Comparison of ENCODE assay signal across 17 cellular contexts in the genomic region with DNA sequence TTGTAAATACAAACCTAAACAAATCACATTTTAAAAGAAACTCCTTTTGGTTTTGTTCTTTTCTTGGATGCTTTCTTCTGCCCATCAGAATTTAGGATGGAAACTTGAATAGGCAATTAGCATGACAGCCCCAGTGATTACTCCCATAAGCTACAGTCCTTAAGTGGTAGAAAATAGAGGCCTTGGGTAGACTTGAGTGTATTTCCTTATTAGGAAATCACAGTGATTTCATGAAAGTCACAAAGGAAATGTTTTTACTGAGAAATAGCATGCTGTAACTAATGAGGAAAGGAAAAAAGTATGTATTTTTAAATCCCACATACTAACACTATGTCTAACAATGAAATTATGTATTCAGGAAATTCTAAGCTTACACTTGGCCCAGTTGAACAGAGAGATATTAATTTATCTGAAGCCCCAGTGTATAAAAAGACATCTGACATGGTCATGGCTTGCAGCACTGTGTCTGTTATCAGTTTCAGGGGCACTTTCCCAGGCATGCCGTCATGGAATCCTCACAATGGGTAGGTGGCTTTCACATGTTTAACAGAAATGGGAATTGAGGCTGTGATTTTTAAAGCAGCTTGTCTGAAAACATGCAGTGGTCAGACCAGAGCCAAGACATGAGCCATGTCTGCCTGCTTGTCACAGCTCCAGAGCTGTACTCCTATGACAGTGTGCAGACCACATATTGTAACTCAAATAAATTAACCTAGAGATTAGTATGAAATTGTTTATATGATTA.
DNase-seq lines count a peak whose midpoint lies in the region; ATAC-seq and TF ChIP-seq lines count a peak whose summit lies in the region.
"Had no signal": no experiment of that assay in that cellular context is flagged by ENCODE, and none has a peak within 500 bp of the region (broad histone marks: within the 10 kb centered on the region; RNA-seq: fewer than 3 reads in every experiment).

No MANE protein-coding gene starts in this region.

- no peak for DNase-seq in activated naive CD8-positive, alpha-beta T cell treated with anti-CD3 and anti-CD28 coated beads, Interleukin-2, amount 50 U/mL, for 24 hours
- no peak for DNase-seq in activated naive CD8-positive, alpha-beta T cell treated with anti-CD3 and anti-CD28 coated beads for 36 hours
- DNase-seq in choroid plexus epithelial cell (ENCODE audit: low read depth), result peak; percentile 27
- peak; percentile 44 to 85 for DNase-seq in lung microvascular endothelial cell (ENCODE audit: low read depth in 2 of 2)
- no peak for DNase-seq in transverse colon
- no peak for DNase-seq in CD8-positive, alpha-beta T cell
- no peak for DNase-seq in mesendoderm
- DNase-seq in substantia nigra (lab: John Stamatoyannopoulos, UW), result no peak
- DNase-seq: activated CD4-positive, alpha-beta memory T cell treated with anti-CD3 and anti-CD28 coated beads for 36 hours; amygdala; effector CD8-positive, alpha-beta T cell; KG1; midbrain; NCI-H1105 treated with DMSO at 0.1 percent for 48 hours; occipital lobe had no signal

- no peak overlapping the region for H2BK15ac ChIP-seq in mesendoderm (replicated peaks; ENCODE audit: low read depth)

- H3K9me3 ChIP-seq in transverse colon, result no peaks in the 10 kb centered on the region
- no peaks in the 10 kb centered on the region for H3K9me3 ChIP-seq in CD8-positive, alpha-beta T cell (ENCODE audit: low read length)
- H3K9me3 ChIP-seq: A549 had no signal

- TF ChIP-seq EP300 in transverse colon (IDR thresholded peaks at IDR 0.05; ENCODE audit: low read depth), result no peak

- intact Hi-C loops in transverse colon (cut with DNase I; ENCODE audit: low total_unique reads), result no loop called here
- intact Hi-C loops in CD8-positive, alpha-beta T cell (cut with DNase I, micrococcal nuclease), result no loop called here

- H3K4me1 Mint-ChIP-seq in activated naive CD8-positive, alpha-beta T cell treated with anti-CD3 and anti-CD28 coated beads, Interleukin-2, amount 50 U/mL, for 24 hours, result peaks cover 27% of the 10 kb centered on the region
- peaks cover 20% of the 10 kb centered on the region for H3K4me1 Mint-ChIP-seq in activated naive CD8-positive, alpha-beta T cell treated with anti-CD3 and anti-CD28 coated beads for 36 hours
- peaks cover 21% of the 10 kb centered on the region for H3K4me1 Mint-ChIP-seq in CD8-positive, alpha-beta T cell (ENCODE audit: low read depth)

- ATAC-seq in activated naive CD8-positive, alpha-beta T cell treated with anti-CD3 and anti-CD28 coated beads, Interleukin-2, amount 50 U/mL, for 24 hours, result peak; percentile 66
- ATAC-seq in CD8-positive, alpha-beta T cell, result no peak
- ATAC-seq: A549, GM12878 had no signal

- H3K9me3 Mint-ChIP-seq in activated naive CD8-positive, alpha-beta T cell treated with anti-CD3 and anti-CD28 coated beads, Interleukin-2, amount 50 U/mL, for 24 hours, result no peaks in the 10 kb centered on the region
- peaks cover 3% of the 10 kb centered on the region for H3K9me3 Mint-ChIP-seq in activated naive CD8-positive, alpha-beta T cell treated with anti-CD3 and anti-CD28 coated beads for 36 hours
- H3K9me3 Mint-ChIP-seq in CD8-positive, alpha-beta T cell, result no peaks in the 10 kb centered on the region
- H3K9me3 Mint-ChIP-seq: activated CD4-positive, alpha-beta memory T cell treated with anti-CD3 and anti-CD28 coated beads for 36 hours had no signal

- no peak overlapping the region for H3K9ac ChIP-seq in mesendoderm (ENCODE audit: low read length)

- in situ Hi-C loops in transverse colon (cut with MboI; ENCODE audit: low pct_ligation_motif_present in 1 of 4, low pct_unique_long_range_greater_than_20kb in 1 of 4, low sequenced_read_pairs in 3 of 4), result no loop called here

- CTCF ChIA-PET in CD8-positive, alpha-beta T cell (lab: Charles Lee), result interaction anchor here (1.0 kb wide), 1 partner anchor 370 kb away, joined by 4 read pairs; no protein-coding TSS in a partner anchor

- H3K27me3 ChIP-seq in transverse colon (no peaks in the 10 kb centered on the region), mesendoderm (ENCODE audit: insufficient read depth, low read length, poor library complexity) (no peaks in the 10 kb centered on the region)
- no peaks in the 10 kb centered on the region for H3K27me3 ChIP-seq in CD8-positive, alpha-beta T cell (ENCODE audit: insufficient read depth, low read length)

- H4K5ac ChIP-seq in mesendoderm (ENCODE audit: low read length), result no peak overlapping the region

- no peak for TF ChIP-seq CTCF in choroid plexus epithelial cell (conservative IDR thresholded peaks at IDR 0.05; ENCODE audit: low read depth, low read length)
- no peak for TF ChIP-seq CTCF in transverse colon (IDR thresholded peaks at IDR 0.05)
- no peak for TF ChIP-seq CTCF in CD8-positive, alpha-beta T cell (IDR thresholded peaks at IDR 0.05)

- H3K4me3 ChIP-seq in choroid plexus epithelial cell (ENCODE audit: low read depth, low read length) (no peak overlapping the region), transverse colon (no peak overlapping the region), mesendoderm (ENCODE audit: low read length) (no peak overlapping the region)
- no peak overlapping the region for H3K4me3 ChIP-seq in CD8-positive, alpha-beta T cell (ENCODE audit: low read depth, low read length)
- H3K4me3 ChIP-seq: A549, GM12878 had no signal

- H3K27ac Mint-ChIP-seq in activated naive CD8-positive, alpha-beta T cell treated with anti-CD3 and anti-CD28 coated beads, Interleukin-2, amount 50 U/mL, for 24 hours, result peak overlapping the region; percentile 59
- no peak overlapping the region for H3K27ac Mint-ChIP-seq in activated naive CD8-positive, alpha-beta T cell treated with anti-CD3 and anti-CD28 coated beads for 36 hours
- no peak overlapping the region for H3K27ac Mint-ChIP-seq in CD8-positive, alpha-beta T cell
- H3K27ac Mint-ChIP-seq: activated CD4-positive, alpha-beta memory T cell treated with anti-CD3 and anti-CD28 coated beads for 36 hours had no signal

- no peak for TF ChIP-seq POLR2A in transverse colon (IDR thresholded peaks at IDR 0.05)

- POLR2A ChIA-PET in CD8-positive, alpha-beta T cell (lab: Charles Lee), result no interaction called here

- 50 to 59% methylated on average over 1 of the region's 1 CpG for WGBS in transverse colon (ENCODE audit: low coverage in 1 of 2), 2 donors
- no CpG with 5 or more reads among the region's 1 CpG for WGBS in mesendoderm (ENCODE audit: extremely low coverage, insufficient coverage, low lambda C conversion rate)

- H3K18ac ChIP-seq in mesendoderm (ENCODE audit: low read length), result no peak overlapping the region

- H3K4me2 ChIP-seq in mesendoderm (ENCODE audit: low read length), result no peak overlapping the region
- H3K4me2 ChIP-seq: A549 had no signal

- H2BK120ac ChIP-seq in mesendoderm (ENCODE audit: low read depth, low read length), result no peak overlapping the region

- H3K23ac ChIP-seq in mesendoderm (ENCODE audit: low read length), result no peak overlapping the region

- H2BK5ac ChIP-seq in mesendoderm (ENCODE audit: low read length), result no peak overlapping the region

- H3K79me2 ChIP-seq in mesendoderm (ENCODE audit: control insufficient read depth, insufficient read depth, low read length), result no peaks in the 10 kb centered on the region

- H3K27me3 Mint-ChIP-seq in activated naive CD8-positive, alpha-beta T cell treated with anti-CD3 and anti-CD28 coated beads, Interleukin-2, amount 50 U/mL, for 24 hours, result peaks cover 2% of the 10 kb centered on the region
- H3K27me3 Mint-ChIP-seq in activated naive CD8-positive, alpha-beta T cell treated with anti-CD3 and anti-CD28 coated beads for 36 hours, result no peaks in the 10 kb centered on the region
- H3K27me3 Mint-ChIP-seq in CD8-positive, alpha-beta T cell (ENCODE audit: low read depth), result no peaks in the 10 kb centered on the region
- H3K27me3 Mint-ChIP-seq: activated CD4-positive, alpha-beta memory T cell treated with anti-CD3 and anti-CD28 coated beads for 36 hours had no signal

- no peaks in the 10 kb centered on the region for H3K36me3 ChIP-seq in transverse colon
- no peaks in the 10 kb centered on the region for H3K36me3 ChIP-seq in CD8-positive, alpha-beta T cell (ENCODE audit: insufficient read depth, low read length)
- no peaks in the 10 kb centered on the region for H3K36me3 ChIP-seq in mesendoderm (ENCODE audit: control insufficient read depth, insufficient read depth, low read length)

- H4K8ac ChIP-seq in mesendoderm (ENCODE audit: low read depth, low read length), result no peak overlapping the region

- H3K36me3 Mint-ChIP-seq in activated naive CD8-positive, alpha-beta T cell treated with anti-CD3 and anti-CD28 coated beads, Interleukin-2, amount 50 U/mL, for 24 hours (ENCODE audit: low read depth), result peaks cover 2% of the 10 kb centered on the region
- peaks cover 3% of the 10 kb centered on the region for H3K36me3 Mint-ChIP-seq in activated naive CD8-positive, alpha-beta T cell treated with anti-CD3 and anti-CD28 coated beads for 36 hours
- H3K36me3 Mint-ChIP-seq in CD8-positive, alpha-beta T cell, result no peaks in the 10 kb centered on the region
- H3K36me3 Mint-ChIP-seq: activated CD4-positive, alpha-beta memory T cell treated with anti-CD3 and anti-CD28 coated beads for 36 hours had no signal

- no peak overlapping the region for H3K56ac ChIP-seq in mesendoderm (ENCODE audit: low read length)

- H3K27ac ChIP-seq in transverse colon (peak overlapping the region in 3 of 4 donors; percentile 26 to 62 (median 30)), mesendoderm (ENCODE audit: low read depth, low read length) (no peak overlapping the region), substantia nigra (ENCODE audit: low read depth, low read length, poor library complexity, severe bottlenecking) (no peak overlapping the region)
- no peak overlapping the region for H3K27ac ChIP-seq in CD8-positive, alpha-beta T cell (ENCODE audit: low read depth, low read length)
- H3K27ac ChIP-seq: A549 had no signal

- no peaks in the 10 kb centered on the region for H3K4me1 ChIP-seq in transverse colon
- peaks cover 5% of the 10 kb centered on the region for H3K4me1 ChIP-seq in CD8-positive, alpha-beta T cell (ENCODE audit: insufficient read depth, low read length)
- no peaks in the 10 kb centered on the region for H3K4me1 ChIP-seq in mesendoderm (ENCODE audit: control insufficient read depth, low read depth, low read length)
- H3K4me1 ChIP-seq: A549 had no signal

- no peaks in the 10 kb centered on the region for H3K79me1 ChIP-seq in mesendoderm (ENCODE audit: low read length)

- no peak overlapping the region for H2AK5ac ChIP-seq in mesendoderm (ENCODE audit: low read length)

- H3K4ac ChIP-seq in mesendoderm (ENCODE audit: low read depth, low read length), result no peak overlapping the region

- H3K4me3 Mint-ChIP-seq in activated naive CD8-positive, alpha-beta T cell treated with anti-CD3 and anti-CD28 coated beads, Interleukin-2, amount 50 U/mL, for 24 hours, result no peak overlapping the region
- H3K4me3 Mint-ChIP-seq in activated naive CD8-positive, alpha-beta T cell treated with anti-CD3 and anti-CD28 coated beads for 36 hours, result no peak overlapping the region
- no peak overlapping the region for H3K4me3 Mint-ChIP-seq in CD8-positive, alpha-beta T cell
- H3K4me3 Mint-ChIP-seq: activated CD4-positive, alpha-beta memory T cell treated with anti-CD3 and anti-CD28 coated beads for 36 hours had no signal

Comparison
In these comparisons a context has a peak if more than half of its experiments do, and no peak if none do; other contexts are left out.
1. DNase-seq: peak in choroid plexus epithelial cell (single experiment) and lung microvascular endothelial cell (2 of 2); none in activated naive CD8-positive, alpha-beta T cell treated with anti-CD3 and anti-CD28 coated beads, Interleukin-2, amount 50 U/mL, for 24 hours (single experiment), activated naive CD8-positive, alpha-beta T cell treated with anti-CD3 and anti-CD28 coated beads for 36 hours (single experiment), transverse colon (single experiment), CD8-positive, alpha-beta T cell (0 of 7), mesendoderm (single experiment) and substantia nigra (0 of 49).
2. H3K27ac ChIP-seq: peak in transverse colon (3 of 4); none in CD8-positive, alpha-beta T cell (single experiment), mesendoderm (single experiment) and substantia nigra (single experiment).